1 cellular context compared by ENCODE assay signal in genomic region chr17:35587074-35587961, GRCh38.
TF ChIP-seq lines count a peak whose summit lies in the region.

TSS of gene AP2B1 (plus strand) at chr17:35587322. CDS start at chr17:35594031, 6,709 bp downstream.

TF ChIP-seq in neural cell, 6 proteins besides CTCF, POLR2A, EP300 and RAD21 (continued from another document):
- TF ChIP-seq REST (IDR thresholded peaks at IDR 0.05; ENCODE audit: borderline replicate concordance): peak; percentile 74
- TF ChIP-seq POLR2AphosphoS5 (IDR thresholded peaks at IDR 0.05): peak; percentile 94
